9 cellular contexts compared by ENCODE assay signal in the genomic region with DNA sequence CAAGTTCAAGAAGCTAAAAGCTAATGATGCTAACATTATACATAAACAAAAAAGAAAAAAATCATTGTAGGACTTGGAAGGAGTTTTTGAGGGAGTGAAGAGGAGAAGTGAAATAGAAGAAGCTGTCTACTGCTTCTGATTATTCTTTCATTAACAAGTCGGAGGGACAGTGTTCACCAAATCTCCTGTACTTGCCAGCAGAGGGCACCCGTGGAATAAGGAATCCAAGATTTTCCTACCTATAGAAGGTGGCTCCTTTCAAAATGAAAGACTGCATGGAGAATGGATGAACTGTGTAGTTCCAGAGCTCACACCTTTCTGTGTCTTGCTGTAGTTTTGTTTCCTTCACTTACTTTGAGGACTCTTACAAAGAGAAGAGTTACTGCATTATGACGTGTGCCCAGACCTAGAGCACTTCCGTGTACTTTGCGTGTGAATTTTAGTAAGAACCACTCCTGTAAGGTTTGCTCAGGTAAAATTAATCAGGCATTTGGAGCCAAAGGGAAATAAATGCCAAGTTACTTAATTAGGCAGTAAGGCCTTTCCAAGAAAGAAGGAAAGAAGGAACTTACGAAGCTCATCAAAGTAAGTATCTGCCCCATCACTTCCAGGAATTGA.
A peak's percentile ranks its signal among the peaks of the same experiment; 100 is the strongest.
DNase-seq lines count a peak whose midpoint lies in the region; ATAC-seq, FAIRE-seq and TF ChIP-seq lines count a peak whose summit lies in the region.
"Had no signal": no experiment of that assay in that cellular context is flagged by ENCODE, and none has a peak within 500 bp of the region (broad histone marks: within the 10 kb centered on the region; RNA-seq: fewer than 3 reads in every experiment).

No MANE protein-coding gene starts in this region.

- CTCF ChIA-PET in endothelial cell of umbilical vein (lab: Charles Lee) = interaction anchor here (0.7 to 5.6 kb wide), 50 partner anchors 9 to 1107 kb away, joined by 3 to 154 read pairs (median 4); a partner anchor contains a TSS

- H3K36me3 ChIP-seq in SJSA1 (no peaks in the 10 kb centered on the region), endothelial cell of umbilical vein (ENCODE audit: control insufficient read depth in 2 of 2, extremely low read depth in 1 of 2, insufficient read depth in 2 of 2, low read length in 2 of 2) (no peaks in the 10 kb centered on the region), aorta (ENCODE audit: control insufficient read depth in 1 of 2, insufficient read depth in 2 of 2, low read length in 1 of 2) (no peaks in the 10 kb centered on the region)

- peaks cover 4% of the 10 kb centered on the region for H3K4me1 ChIP-seq in SJSA1 (replicated peaks)
- no peaks in the 10 kb centered on the region for H3K4me1 ChIP-seq in endothelial cell of umbilical vein (ENCODE audit: control insufficient read depth, extremely low read depth, insufficient read depth, low read length)
- no peaks in the 10 kb centered on the region for H3K4me1 ChIP-seq in aorta (ENCODE audit: control insufficient read depth in 1 of 2, insufficient read depth in 2 of 2, low read length in 2 of 2)

- BruUV-seq in endothelial cell of umbilical vein (replicated peaks; lab: Mats Ljungman, UMichigan) = no TSS peak

- POLR2A ChIA-PET in endothelial cell of umbilical vein (lab: Charles Lee) = no interaction called here

- intact Hi-C loops in endothelial cell of umbilical vein (cut with micrococcal nuclease) = loop anchor here (1.0 to 5.0 kb wide), 6 partner anchors 96 to 1426 kb away; no protein-coding TSS in a partner anchor
- intact Hi-C loops in aorta (cut with DNase I) = loop anchor here (1.0 to 10.0 kb wide), 5 partner anchors 145 to 813 kb away; a partner anchor contains a TSS

- H3K9ac ChIP-seq in endothelial cell of umbilical vein (replicated peaks; ENCODE audit: extremely low read depth, insufficient read depth, low read length) = no peak overlapping the region

- no peaks in the 10 kb centered on the region for H3K79me2 ChIP-seq in endothelial cell of umbilical vein (ENCODE audit: control insufficient read depth, insufficient read depth, low read length)

- peak; percentile 60 to 70 for TF ChIP-seq CTCF in endothelial cell of umbilical vein (IDR thresholded peaks at IDR 0.05; ENCODE audit: extremely low read depth in 1 of 2, insufficient read depth in 1 of 2, low read depth in 1 of 2, low read length in 2 of 2)
- peak; percentile 66 for TF ChIP-seq CTCF in mesothelial cell of epicardium (IDR thresholded peaks at IDR 0.05; ENCODE audit: unreplicated experiment)

- no peak for TF ChIP-seq POLR2A in endothelial cell of umbilical vein (IDR thresholded peaks at IDR 0.05; ENCODE audit: low read depth, low read length)

- H3K4me3 Mint-ChIP-seq in mesothelial cell of epicardium = no peak overlapping the region
- H3K4me3 Mint-ChIP-seq: stimulated activated naive CD8-positive, alpha-beta T cell treated with anti-CD3 and anti-CD28 coated beads, Interleukin-15, amount 100 ng/mL, for 72 hours had no signal

- H3K4me1 Mint-ChIP-seq in mesothelial cell of epicardium = peaks cover 23% of the 10 kb centered on the region
- H3K4me1 Mint-ChIP-seq: stimulated activated naive CD8-positive, alpha-beta T cell treated with anti-CD3 and anti-CD28 coated beads, Interleukin-15, amount 100 ng/mL, for 72 hours had no signal

- H3K9me3 Mint-ChIP-seq in mesothelial cell of epicardium = no peaks in the 10 kb centered on the region
- H3K9me3 Mint-ChIP-seq: stimulated activated naive CD8-positive, alpha-beta T cell treated with anti-CD3 and anti-CD28 coated beads, Interleukin-15, amount 100 ng/mL, for 72 hours had no signal

- H4K20me1 ChIP-seq in endothelial cell of umbilical vein (replicated peaks; ENCODE audit: control insufficient read depth, extremely low read depth, insufficient read depth, low read length) = no peaks in the 10 kb centered on the region

- H3K27ac ChIP-seq in SJSA1 (no peak overlapping the region), endothelial cell of umbilical vein (ENCODE audit: insufficient read depth, low read depth, low read length) (no peak overlapping the region), aorta (ENCODE audit: low read depth in 1 of 2, low read length in 2 of 2) (no peak overlapping the region)

- DNase-seq in DMS79 (lab: John Stamatoyannopoulos, UW) (peak; percentile 18), LoVo (ENCODE audit: low spot score) (peak; percentile 73), SJSA1 (ENCODE audit: low read depth in 1 of 2, low spot score in 2 of 2) (peak; percentile 62 to 63), endothelial cell of umbilical vein (ENCODE audit: low read depth, low spot score) (peak; percentile 83), mesothelial cell of epicardium (ENCODE audit: low spot score in 2 of 2, unreplicated experiment in 2 of 2) (peak; percentile 32 to 61), aorta (peak; percentile 68 to 84), GM19240 (ENCODE audit: insufficient read length, low spot score) (no peak)

- no peaks in the 10 kb centered on the region for H3K9me1 ChIP-seq in endothelial cell of umbilical vein (replicated peaks; ENCODE audit: control insufficient read depth, extremely low read depth, insufficient read depth, low read length)

- peak; percentile 96 for FAIRE-seq in endothelial cell of umbilical vein (lab: Jason Lieb, UNC)

- H3K4me2 ChIP-seq in endothelial cell of umbilical vein (ENCODE audit: insufficient read depth, low read length) = no peak overlapping the region

- dilution Hi-C loops in endothelial cell of umbilical vein (cut with MboI; ENCODE audit: extremely low pct_ligation_motif_present, low sequenced_read_pairs) = no loop called here

- peak; percentile 72 for ATAC-seq in GM21367 (IDR thresholded peaks at IDR 0.05; ENCODE audit: unreplicated experiment)
- ATAC-seq in aorta (ENCODE audit: low FRiP score) = peak; percentile 74
- ATAC-seq: stimulated activated naive CD8-positive, alpha-beta T cell treated with anti-CD3 and anti-CD28 coated beads, Interleukin-15, amount 100 ng/mL, for 72 hours had no signal

- H3K4me3 ChIP-seq in SJSA1 (no peak overlapping the region), endothelial cell of umbilical vein (replicated peaks in 1 of 3; ENCODE audit: insufficient read depth in 1 of 3, low read depth in 1 of 3, low read length in 3 of 3) (no peak overlapping the region), aorta (ENCODE audit: low read length in 2 of 2) (no peak overlapping the region)

- H3K9me3 ChIP-seq in SJSA1 (replicated peaks) (no peaks in the 10 kb centered on the region), endothelial cell of umbilical vein (replicated peaks; ENCODE audit: control insufficient read depth, insufficient read depth, low read length) (no peaks in the 10 kb centered on the region), aorta (ENCODE audit: control insufficient read depth, low read length) (no peaks in the 10 kb centered on the region)

- no peak overlapping the region for H3K27ac Mint-ChIP-seq in mesothelial cell of epicardium
- H3K27ac Mint-ChIP-seq: stimulated activated naive CD8-positive, alpha-beta T cell treated with anti-CD3 and anti-CD28 coated beads, Interleukin-15, amount 100 ng/mL, for 72 hours had no signal

- no peaks in the 10 kb centered on the region for H3K27me3 ChIP-seq in SJSA1 (replicated peaks)
- no peaks in the 10 kb centered on the region for H3K27me3 ChIP-seq in endothelial cell of umbilical vein (ENCODE audit: control insufficient read depth in 2 of 2, insufficient read depth in 2 of 2, low read length in 2 of 2)
- no peaks in the 10 kb centered on the region for H3K27me3 ChIP-seq in aorta (ENCODE audit: control insufficient read depth in 1 of 2, insufficient read depth in 2 of 2, low read length in 1 of 2)

- H3K36me3 Mint-ChIP-seq in mesothelial cell of epicardium = peaks cover 22% of the 10 kb centered on the region

- H2AFZ ChIP-seq in endothelial cell of umbilical vein (ENCODE audit: low read depth, low read length) = no peak overlapping the region

- H3K27me3 Mint-ChIP-seq in mesothelial cell of epicardium (ENCODE audit: low read depth) = no peaks in the 10 kb centered on the region
- H3K27me3 Mint-ChIP-seq: stimulated activated naive CD8-positive, alpha-beta T cell treated with anti-CD3 and anti-CD28 coated beads, Interleukin-15, amount 100 ng/mL, for 72 hours had no signal

- WGBS in aorta, 2 donors = 59 to 64% methylated on average over 6 of the region's 6 CpGs

TF ChIP-seq in endothelial cell of umbilical vein, 7 proteins besides CTCF, POLR2A, EP300 and RAD21:
- no peak for TF ChIP-seq JUN (IDR thresholded peaks at IDR 0.05; ENCODE audit: borderline replicate concordance, insufficient read depth, insufficient read length, low read depth)
- no peak for TF ChIP-seq POLR2AphosphoS5 (IDR thresholded peaks at IDR 0.05; ENCODE audit: insufficient read depth, low read depth, low read length)
- TF ChIP-seq, protein P1, sequence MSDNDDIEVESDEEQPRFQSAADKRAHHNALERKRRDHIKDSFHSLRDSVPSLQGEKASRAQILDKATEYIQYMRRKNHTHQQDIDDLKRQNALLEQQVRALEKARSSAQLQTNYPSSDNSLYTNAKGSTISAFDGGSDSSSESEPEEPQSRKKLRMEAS (IDR thresholded peaks at IDR 0.05; ENCODE audit: insufficient read depth, insufficient read length) = no peak
- TF ChIP-seq EZH2 (IDR thresholded peaks at IDR 0.05; ENCODE audit: borderline replicate concordance, low read depth, low read length, severe bottlenecking) = no peak
- TF ChIP-seq GATA2 (IDR thresholded peaks at IDR 0.05; ENCODE audit: insufficient read depth, insufficient read length, low read depth, low read length) = no peak
TF ChIP-seq in endothelial cell of umbilical vein: peak in this region for 0.
